21 cellular contexts compared by ENCODE assay signal in the genomic region with DNA sequence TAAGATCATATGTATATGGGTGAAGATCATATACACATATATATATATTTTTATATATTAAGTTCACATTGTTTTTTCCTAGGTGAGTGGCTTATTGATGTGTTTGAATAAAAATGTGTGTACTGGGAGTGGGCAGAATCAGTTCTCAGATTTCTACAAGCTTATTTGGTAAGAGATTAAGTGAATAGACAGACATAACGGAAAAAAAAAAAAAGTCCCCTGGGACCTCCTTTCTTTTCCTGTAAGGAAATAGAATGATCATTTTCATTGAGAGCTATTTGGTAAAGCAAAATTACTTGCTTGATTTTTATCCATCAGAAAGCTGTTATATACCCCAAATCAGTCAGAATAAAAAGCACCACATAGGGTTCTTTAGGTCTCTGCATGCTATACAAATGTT.
DNase-seq lines count a peak whose midpoint lies in the region; ATAC-seq, FAIRE-seq and TF ChIP-seq lines count a peak whose summit lies in the region.
"Had no signal": no experiment of that assay in that cellular context is flagged by ENCODE, and none has a peak within 500 bp of the region (broad histone marks: within the 10 kb centered on the region; RNA-seq: fewer than 3 reads in every experiment).

No MANE protein-coding gene starts in this region.

- intact Hi-C loops in Right ventricle myocardium superior (cut with DNase I) = no loop called here

- H3K4me3 ChIP-seq in SK-N-MC = no peak overlapping the region
- H3K4me3 ChIP-seq: Peyer's patch, SJSA1 had no signal

- H3K9me3 ChIP-seq in SK-N-MC (ENCODE audit: low read depth, low read length) = no peaks in the 10 kb centered on the region
- H3K9me3 ChIP-seq: Peyer's patch, SJSA1 had no signal

- no peak overlapping the region for H3K27ac ChIP-seq in SK-N-MC
- H3K27ac ChIP-seq: KMS-11, Peyer's patch, SJSA1 had no signal

- H3K27me3 Mint-ChIP-seq in nephron (ENCODE audit: low read depth) = no peaks in the 10 kb centered on the region
- no peaks in the 10 kb centered on the region for H3K27me3 Mint-ChIP-seq in activated T-helper 17 cell treated with anti-CD3 and anti-CD28 coated beads, Interleukin-2, amount 50 U/mL, for 72 hours
- H3K27me3 Mint-ChIP-seq: B cell had no signal

- no peak overlapping the region for H3K4me3 Mint-ChIP-seq in nephron
- no peak overlapping the region for H3K4me3 Mint-ChIP-seq in activated T-helper 17 cell treated with anti-CD3 and anti-CD28 coated beads, Interleukin-2, amount 50 U/mL, for 72 hours
- H3K4me3 Mint-ChIP-seq: B cell, CD14-positive monocyte had no signal

- no peaks in the 10 kb centered on the region for H3K36me3 ChIP-seq in SK-N-MC (ENCODE audit: insufficient read depth, low read length)
- H3K36me3 ChIP-seq: Peyer's patch, SJSA1 had no signal

- no peaks in the 10 kb centered on the region for H3K36me3 Mint-ChIP-seq in nephron (ENCODE audit: low read depth)
- no peaks in the 10 kb centered on the region for H3K36me3 Mint-ChIP-seq in activated T-helper 17 cell treated with anti-CD3 and anti-CD28 coated beads, Interleukin-2, amount 50 U/mL, for 72 hours (ENCODE audit: low read depth)
- H3K36me3 Mint-ChIP-seq: CD14-positive monocyte had no signal

- DNase-seq in NCI-H748 (lab: John Stamatoyannopoulos, UW; ENCODE audit: unreplicated experiment) (peak; percentile 1), NCI-H748 treated with DMSO at 0.1 percent for 48 hours (lab: John Stamatoyannopoulos, UW) (no peak), SK-N-MC (ENCODE audit: low read depth, low spot score) (peak; percentile 12), frontal cortex (ENCODE audit: low spot score in 2 of 2) (no peak), Right ventricle myocardium superior (no peak)
- DNase-seq: 8988T, DMS53, GDM1, IMR-90, NCI-H1092 treated with DMSO at 0.1 percent for 48 hours, NCI-H1436 treated with DMSO at 0.1 percent for 48 hours, NCI-H2029, NCI-H774, Peyer's patch had no signal

- H3K9ac ChIP-seq in SK-N-MC (ENCODE audit: insufficient read length) = no peak overlapping the region
- H3K9ac ChIP-seq: KMS-11 had no signal

- peaks cover 2% of the 10 kb centered on the region for H3K9me3 Mint-ChIP-seq in nephron
- H3K9me3 Mint-ChIP-seq in activated T-helper 17 cell treated with anti-CD3 and anti-CD28 coated beads, Interleukin-2, amount 50 U/mL, for 72 hours = peaks cover 4% of the 10 kb centered on the region

- H3K4me1 Mint-ChIP-seq in nephron = peaks cover 16% of the 10 kb centered on the region
- no peaks in the 10 kb centered on the region for H3K4me1 Mint-ChIP-seq in activated T-helper 17 cell treated with anti-CD3 and anti-CD28 coated beads, Interleukin-2, amount 50 U/mL, for 72 hours
- H3K4me1 Mint-ChIP-seq: B cell, CD14-positive monocyte had no signal

- no peak for FAIRE-seq in frontal cortex (lab: Jason Lieb, UNC)
- FAIRE-seq: D721Med had no signal

- no peak for ATAC-seq in activated T-helper 17 cell treated with anti-CD3 and anti-CD28 coated beads, Interleukin-2, amount 50 U/mL, for 72 hours (replicated peaks)
- ATAC-seq in Right ventricle myocardium superior (ENCODE audit: poor library complexity) = no peak

- H3K27ac Mint-ChIP-seq in nephron = peak overlapping the region; percentile 86 to 87 (median 86)
- H3K27ac Mint-ChIP-seq in activated T-helper 17 cell treated with anti-CD3 and anti-CD28 coated beads, Interleukin-2, amount 50 U/mL, for 72 hours = no peak overlapping the region
- H3K27ac Mint-ChIP-seq: B cell, CD14-positive monocyte had no signal

- TF ChIP-seq CTCF in nephron (IDR thresholded peaks at IDR 0.05; ENCODE audit: unreplicated experiment in 3 of 3) = no peak

Comparison
In these comparisons a context has a peak if more than half of its experiments do, and no peak if none do; other contexts are left out.
1. DNase-seq: peak in NCI-H748 (single experiment) and SK-N-MC (single experiment); none in NCI-H748 treated with DMSO at 0.1 percent for 48 hours (single experiment), frontal cortex (0 of 2) and Right ventricle myocardium superior (single experiment).